ENCODE assay signal across 1 cellular context in genomic region chr2:196992466-196992865, GRCh38.
TF ChIP-seq lines count a peak whose summit lies in the region.

No MANE protein-coding gene starts in this region.

TF ChIP-seq in GM23338, 12 proteins besides CTCF, POLR2A, EP300 and RAD21 (continued from another document):
- no peak for TF ChIP-seq REST (IDR thresholded peaks at IDR 0.05; ENCODE audit: unreplicated experiment)
- no peak for TF ChIP-seq POLR2AphosphoS5 (IDR thresholded peaks at IDR 0.05; ENCODE audit: low read depth)
- TF ChIP-seq ZNF462 (CRISPR knock-in tag; IDR thresholded peaks at IDR 0.05) = no peak
- no peak for TF ChIP-seq EZH2 (IDR thresholded peaks at IDR 0.05; ENCODE audit: low read depth, unreplicated experiment)
- TF ChIP-seq NANOG (IDR thresholded peaks at IDR 0.05; ENCODE audit: borderline replicate concordance) = no peak
- no peak for TF ChIP-seq ZNF114 (CRISPR knock-in tag; IDR thresholded peaks at IDR 0.05)
- TF ChIP-seq ETS1 (IDR thresholded peaks at IDR 0.05) = no peak
- no peak for TF ChIP-seq EZH2phosphoT487 (IDR thresholded peaks at IDR 0.05; ENCODE audit: unreplicated experiment)
TF ChIP-seq in GM23338: peak in this region for 0.
